Comparison of ENCODE assay signal across 1 cellular context in genomic region chr7:101814996-101815825, GRCh38.
TF ChIP-seq lines count a peak whose summit lies in the region.

No MANE protein-coding gene starts in this region.

TF ChIP-seq in HepG2, 621 proteins besides CTCF, POLR2A, EP300 and RAD21 (continued from another document and continues in another):
- no peak for TF ChIP-seq ZNF513 (CRISPR knock-in tag; conservative IDR thresholded peaks at IDR 0.05)
- TF ChIP-seq TCF12 (IDR thresholded peaks at IDR 0.05): no peak
- TF ChIP-seq TCF12 (CRISPR knock-in tag; IDR thresholded peaks at IDR 0.05): 0 out of 2 replicates have a peak, but pooled peaks have one; percentile 53
- TF ChIP-seq GABPA (IDR thresholded peaks at IDR 0.05; ENCODE audit: low read depth, low read length): 0 out of 2 replicates have a peak, but pooled peaks have one; percentile 10
- TF ChIP-seq GABPA (CRISPR knock-in tag; IDR thresholded peaks at IDR 0.05; ENCODE audit: low read depth): no peak
- TF ChIP-seq MXD1 (CRISPR knock-in tag; IDR thresholded peaks at IDR 0.05): peak; percentile 70; the same call in 1 of the 2 replicates
- TF ChIP-seq ZBTB7A (CRISPR knock-in tag; IDR thresholded peaks at IDR 0.05): peak; percentile 95
- TF ChIP-seq MXD3 (CRISPR knock-in tag; IDR thresholded peaks at IDR 0.05): 0 out of 2 replicates have a peak, but pooled peaks have one; percentile 35
- no peak for TF ChIP-seq CC2D1A (CRISPR knock-in tag; IDR thresholded peaks at IDR 0.05)
- no peak for TF ChIP-seq ZNF335 (CRISPR knock-in tag; IDR thresholded peaks at IDR 0.05)
- peak; percentile 75 for TF ChIP-seq KDM5B (CRISPR knock-in tag; IDR thresholded peaks at IDR 0.05; ENCODE audit: borderline replicate concordance)
- no peak for TF ChIP-seq SNAPC2 (CRISPR knock-in tag; IDR thresholded peaks at IDR 0.05)
- no peak for TF ChIP-seq ZFYVE20 (CRISPR knock-in tag; IDR thresholded peaks at IDR 0.05; ENCODE audit: borderline replicate concordance, low read depth)
- no peak for TF ChIP-seq CEBPB (IDR thresholded peaks at IDR 0.05; ENCODE audit: borderline replicate concordance, low read depth, low read length)
- TF ChIP-seq ARNT2 (CRISPR knock-in tag; IDR thresholded peaks at IDR 0.05; ENCODE audit: low read depth): 0 out of 2 replicates have a peak, but pooled peaks have one; percentile 49
- peak; percentile 70 for TF ChIP-seq NR0B2 (CRISPR knock-in tag; IDR thresholded peaks at IDR 0.05)
- TF ChIP-seq IRF2 (CRISPR knock-in tag; IDR thresholded peaks at IDR 0.05): no peak
- no peak for TF ChIP-seq HNF1A (IDR thresholded peaks at IDR 0.05; ENCODE audit: low read depth)
- no peak for TF ChIP-seq HNF1A (CRISPR knock-in tag; IDR thresholded peaks at IDR 0.05; ENCODE audit: borderline replicate concordance)
- no peak for TF ChIP-seq POLR2AphosphoS5 (IDR thresholded peaks at IDR 0.05; ENCODE audit: low read depth, low read length)
- peak; percentile 8 for TF ChIP-seq XRCC5 (optimal IDR thresholded peaks at IDR 0.05; ENCODE audit: low read length)
- 0 out of 2 replicates have a peak, but pooled peaks have one; percentile 27 for TF ChIP-seq ATF7-NPFF (CRISPR knock-in tag; IDR thresholded peaks at IDR 0.05; ENCODE audit: low read depth)
- TF ChIP-seq GZF1 (CRISPR knock-in tag; IDR thresholded peaks at IDR 0.05): 0 out of 2 replicates have a peak, but pooled peaks have one; percentile 35
- TF ChIP-seq ELF3 (CRISPR knock-in tag; IDR thresholded peaks at IDR 0.05): peak; percentile 2; the same call in 1 of the 2 replicates
- TF ChIP-seq CHCHD3 (CRISPR knock-in tag; IDR thresholded peaks at IDR 0.05): 0 out of 2 replicates have a peak, but pooled peaks have one; percentile 56
- TF ChIP-seq ZNF687 (CRISPR knock-in tag; IDR thresholded peaks at IDR 0.05): peak; percentile 74
- TF ChIP-seq ZSCAN25 (CRISPR knock-in tag; IDR thresholded peaks at IDR 0.05): no peak
- peak; percentile 60; the same call in 1 of the 2 replicates for TF ChIP-seq NRL (CRISPR knock-in tag; IDR thresholded peaks at IDR 0.05; ENCODE audit: borderline replicate concordance)
- peak; percentile 80; the same call in 1 of the 2 replicates for TF ChIP-seq MTA1 (CRISPR knock-in tag; IDR thresholded peaks at IDR 0.05; ENCODE audit: borderline replicate concordance)
- peak; percentile 17; the same call in 1 of the 2 replicates for TF ChIP-seq ZNF501 (CRISPR knock-in tag; IDR thresholded peaks at IDR 0.05)
- no peak for TF ChIP-seq GMEB2 (CRISPR knock-in tag; IDR thresholded peaks at IDR 0.05; ENCODE audit: low read depth)
- TF ChIP-seq ZNF10 (CRISPR knock-in tag; IDR thresholded peaks at IDR 0.05; ENCODE audit: borderline replicate concordance, low read depth): no peak
- no peak for TF ChIP-seq THRA (CRISPR knock-in tag; IDR thresholded peaks at IDR 0.05; ENCODE audit: borderline replicate concordance)
- 0 out of 2 replicates have a peak, but pooled peaks have one; percentile 10 for TF ChIP-seq ONECUT2 (CRISPR knock-in tag; IDR thresholded peaks at IDR 0.05)
- TF ChIP-seq ZBTB34 (CRISPR knock-in tag; IDR thresholded peaks at IDR 0.05): no peak
- no peak for TF ChIP-seq ZNF616 (CRISPR knock-in tag; IDR thresholded peaks at IDR 0.05; ENCODE audit: low read depth)
- peak; percentile 81; the same call in 1 of the 2 replicates for TF ChIP-seq ZNF414 (CRISPR knock-in tag; IDR thresholded peaks at IDR 0.05)
- peak; percentile 51; the same call in 1 of the 2 replicates for TF ChIP-seq MEF2D (CRISPR knock-in tag; IDR thresholded peaks at IDR 0.05)
- TF ChIP-seq ZBTB4 (CRISPR knock-in tag; IDR thresholded peaks at IDR 0.05; ENCODE audit: borderline replicate concordance): peak; percentile 66; the same call in 1 of the 2 replicates
- no peak for TF ChIP-seq SP2 (CRISPR knock-in tag; IDR thresholded peaks at IDR 0.05)
- 0 out of 2 replicates have a peak, but pooled peaks have one; percentile 28 for TF ChIP-seq HNRNPL (IDR thresholded peaks at IDR 0.05; ENCODE audit: low read depth, low read length)
